23 cellular contexts compared by ENCODE assay signal in the genomic region with DNA sequence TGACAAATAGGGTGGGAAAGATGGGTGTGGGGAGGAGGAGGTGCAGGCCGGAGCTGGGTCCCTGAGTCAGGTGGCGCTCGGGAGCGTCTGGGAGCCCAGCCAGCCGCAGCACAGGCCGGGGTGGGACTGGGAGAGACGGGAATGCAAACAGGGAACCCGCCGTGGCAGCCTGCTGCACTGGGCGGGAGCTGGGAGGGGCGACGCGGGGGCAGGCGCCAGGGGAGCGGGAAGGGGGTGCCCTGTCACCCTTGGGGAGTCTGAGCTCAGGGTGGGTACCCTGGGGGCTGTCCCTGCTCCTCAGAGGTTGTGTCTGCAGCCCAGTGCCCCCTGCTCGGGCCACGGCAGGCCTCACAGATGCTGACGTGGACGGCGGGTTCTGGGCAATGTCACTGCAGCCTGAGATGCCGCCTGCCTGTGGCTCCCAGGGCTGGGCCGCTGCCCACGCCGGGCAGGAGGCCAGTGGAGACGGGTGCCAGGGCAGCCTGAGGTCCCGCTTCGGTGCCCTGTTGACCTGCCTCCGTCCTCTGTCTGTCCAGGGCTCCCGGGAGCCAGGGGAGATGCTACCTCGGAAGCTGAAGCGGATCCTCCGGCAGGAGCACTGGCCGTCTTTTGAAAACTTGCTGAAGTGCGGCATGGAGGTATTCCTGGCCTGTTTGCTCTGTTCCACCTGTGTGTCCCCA. TPM values are rescaled to one million over a fixed set of nuclear protein-coding genes. Genes with fewer than 3 reads are reported as not detected.
DNase-seq lines count a peak whose midpoint lies in the region; ATAC-seq and TF ChIP-seq lines count a peak whose summit lies in the region.
"Had no signal": no experiment of that assay in that cellular context is flagged by ENCODE, and none has a peak within 500 bp of the region (broad histone marks: within the 10 kb centered on the region; RNA-seq: fewer than 3 reads in every experiment).

No MANE protein-coding gene starts in this region.

- H3K9me3 ChIP-seq in thyroid gland (no peaks in the 10 kb centered on the region), MG63 (no peaks in the 10 kb centered on the region)
- H3K9me3 ChIP-seq: adrenal gland, tibial artery had no signal

- H3K27me3 ChIP-seq in thyroid gland (no peaks in the 10 kb centered on the region), MG63 (no peaks in the 10 kb centered on the region)
- H3K27me3 ChIP-seq: BLaER1 treated with 17β-estradiol and CSF1 and Interleukin-3, amounts not matched to agents 10 nM and 100 nM had no signal

- no peaks in the 10 kb centered on the region for H3K4me1 ChIP-seq in thyroid gland
- H3K4me1 ChIP-seq: adrenal gland had no signal

- H3K36me3 ChIP-seq in thyroid gland (no peaks in the 10 kb centered on the region), MG63 (no peaks in the 10 kb centered on the region)
- H3K36me3 ChIP-seq: adrenal gland, tibial artery had no signal

- ATAC-seq in HG03280 (IDR thresholded peaks at IDR 0.05; ENCODE audit: unreplicated experiment) (no peak), HG03354 (IDR thresholded peaks at IDR 0.05; ENCODE audit: poor library complexity, severe bottlenecking, unreplicated experiment) (no peak)
- ATAC-seq: Panc1, sciatic nerve had no signal

- intact Hi-C loops in cardiac septum (cut with DNase I): no loop called here
- intact Hi-C loops in thyroid gland (cut with DNase I): no loop called here

- H3K27ac ChIP-seq in thyroid gland: no peak overlapping the region
- H3K27ac ChIP-seq: 22Rv1; adrenal gland; BLaER1 treated with 17β-estradiol and CSF1 and Interleukin-3, amounts not matched to agents 10 nM and 100 nM; tibial artery had no signal

- WGBS in thyroid gland, 2 donors: 75 to 81% methylated on average over 6 to 16 of the region's 34 CpGs

- no peak for TF ChIP-seq POLR2A in thyroid gland (IDR thresholded peaks at IDR 0.05)

- no peak overlapping the region for H3K4me3 ChIP-seq in thyroid gland (replicated peaks in 1 of 3)
- H3K4me3 ChIP-seq in MG63: no peak overlapping the region
- H3K4me3 ChIP-seq: adrenal gland; BLaER1 treated with 17β-estradiol and CSF1 and Interleukin-3, amounts not matched to agents 10 nM and 100 nM had no signal

- no peak for TF ChIP-seq CTCF in thyroid gland (IDR thresholded peaks at IDR 0.05)

- DNase-seq in DMS 273 (lab: John Stamatoyannopoulos, UW; ENCODE audit: unreplicated experiment) (peak; percentile 33), DMS 273 treated with DMSO at 0.1 percent for 48 hours (lab: John Stamatoyannopoulos, UW) (no peak), cardiac septum (ENCODE audit: low spot score) (peak; percentile 85), mucosa of gallbladder (ENCODE audit: low spot score) (peak; percentile 38), thyroid gland (peak; percentile 34 to 46), MG63 (no peak)
- DNase-seq: activated CD4-positive, alpha-beta memory T cell treated with anti-CD3 and anti-CD28 coated beads, Interleukin-2, amount 10 ng/mL, durations not matched to agents 7 days and 5 days; adrenal gland; cerebellar nuclear complex; DMS79; endodermal cell; MM.1S; NCI-H2081 treated with DMSO at 0.1 percent for 48 hours; NCI-H526 treated with DMSO at 0.1 percent for 48 hours; stimulated activated CD4-positive, alpha-beta T cell treated with anti-CD3 and anti-CD28 coated beads, Interleukin-4, amount 100 ng/mL, for 24 hours; SW 1271 had no signal

RNA-seq across cellular contexts. Expression of a gene that starts 16.6 kb away (rescaled TPM):
- 2.9 TPM for total RNA-seq in cardiac septum
- 15.6 TPM for total RNA-seq in mucosa of gallbladder
- total RNA-seq in thyroid gland: under 1 TPM; 0.78 to 0.92 (median 0.85) TPM
- total RNA-seq in MG63 (2014; rRNA removed; shearing (Covaris generic); ENCODE audit: low replicate concordance): 1.2 and 1.4 TPM in 2 replicates

Comparison
In these comparisons a context has a peak if more than half of its experiments do, and no peak if none do; other contexts are left out.
1. DNase-seq: peak in DMS 273 (single experiment), cardiac septum (single experiment), mucosa of gallbladder (single experiment) and thyroid gland (2 of 2); none in DMS 273 treated with DMSO at 0.1 percent for 48 hours (single experiment) and MG63 (single experiment).